ENCODE assay signal across 12 cellular contexts in genomic region chr6:109091314-109092009, GRCh38. TPM values are rescaled to one million over a fixed set of nuclear protein-coding genes. Genes with fewer than 3 reads are reported as not detected.
DNase-seq lines count a peak whose midpoint lies in the region; ATAC-seq, FAIRE-seq and TF ChIP-seq lines count a peak whose summit lies in the region.
"Had no signal": no experiment of that assay in that cellular context is flagged by ENCODE, and none has a peak within 500 bp of the region (broad histone marks: within the 10 kb centered on the region; RNA-seq: fewer than 3 reads in every experiment).

No MANE protein-coding gene starts in this region.

- H2AFZ ChIP-seq in K562 (ENCODE audit: low read depth, low read length), result no peak overlapping the region
- H2AFZ ChIP-seq: GM23338 had no signal

- POLR2A ChIA-PET in K562 (lab: Yijun Ruan, JAX), result interaction anchor here (0.6 to 1.0 kb wide), 2 partner anchors 10 to 265 kb away, joined by 3 to 5 read pairs; no protein-coding TSS in a partner anchor

- in situ Hi-C loops in K562 (cut with MboI), result no loop called here

- H4K20me1 ChIP-seq in K562 (replicated peaks; ENCODE audit: control insufficient read depth, insufficient read depth, low read length), result peaks cover 5% of the 10 kb centered on the region; the same call in 1 of the 2 replicates

- no peaks in the 10 kb centered on the region for H3K9me1 ChIP-seq in K562 (ENCODE audit: control insufficient read depth, insufficient read depth, low read length)

- H3K9ac ChIP-seq in K562 (ENCODE audit: insufficient read depth in 1 of 2, low read depth in 2 of 2, low read length in 2 of 2), result peak overlapping the region in 1 of 2 experiments; percentile 94; a peak in 1 of 4 replicates

- no peak for TF ChIP-seq CTCF in K562 (IDR thresholded peaks at IDR 0.05 in 2 of 3, conservative IDR thresholded peaks at IDR 0.05 in 1 of 3; ENCODE audit: insufficient read depth in 2 of 3, low read depth in 1 of 3, low read length in 3 of 3)
- no peak for TF ChIP-seq CTCF in GM20000 (IDR thresholded peaks at IDR 0.05; ENCODE audit: extremely low read depth, missing control alignments)

- intact Hi-C loops in K562 (cut with micrococcal nuclease), result loop anchor here (5.0 kb wide), 1 partner anchor 71 kb away; no protein-coding TSS in a partner anchor

- FAIRE-seq in K562 (lab: Jason Lieb, UNC), result no peak

- no peak for ATAC-seq in stimulated activated naive CD8-positive, alpha-beta T cell treated with anti-CD3 and anti-CD28 coated beads, Interleukin-15, Interleukin-2, amounts not matched to agents 100 U/mL and 50 U/mL, for 24 hours
- ATAC-seq in K562 (no peak), HG03521 (IDR thresholded peaks at IDR 0.05; ENCODE audit: unreplicated experiment) (no peak), GM21825 (IDR thresholded peaks at IDR 0.05; ENCODE audit: unreplicated experiment) (no peak)
- ATAC-seq in activated CD4-positive, CD25-positive, alpha-beta regulatory T cell treated with anti-CD3 and anti-CD28 coated beads, Interleukin-2, amount 50 U/mL, for 24 hours, result no peak
- ATAC-seq: GM23338 had no signal

- H3K27ac ChIP-seq in K562 (ENCODE audit: extremely low read depth, low read depth, low read length), result no peak overlapping the region
- H3K27ac ChIP-seq in muscle layer of duodenum (ENCODE audit: low read length), result no peak overlapping the region
- H3K27ac ChIP-seq: SJCRH30 had no signal

- no peaks in the 10 kb centered on the region for H3K9me3 ChIP-seq in K562 (replicated peaks; ENCODE audit: control insufficient read depth, insufficient read depth, low read depth, low read length)
- no peaks in the 10 kb centered on the region for H3K9me3 ChIP-seq in muscle layer of duodenum (ENCODE audit: control insufficient read depth in 1 of 2, low read length in 2 of 2)
- H3K9me3 ChIP-seq: SJCRH30 had no signal

- no peak for TF ChIP-seq POLR2A in K562 (conservative IDR thresholded peaks at IDR 0.05)

- H3K36me3 ChIP-seq in K562 (ENCODE audit: control insufficient read depth, insufficient read depth, low read length) (no peaks in the 10 kb centered on the region; the same call in 1 of the 3 replicates), muscle layer of duodenum (ENCODE audit: control insufficient read depth in 1 of 2, insufficient read depth in 2 of 2, low read length in 2 of 2) (peaks cover 0 to 4% of the 10 kb centered on the region in 2 donors)
- H3K36me3 ChIP-seq: SJCRH30 had no signal

- no peak for TF ChIP-seq RAD21 in K562 (CRISPR knock-in tag; conservative IDR thresholded peaks at IDR 0.05 in 1 of 2, IDR thresholded peaks at IDR 0.05 in 1 of 2)

- no peak for TF ChIP-seq EP300 in K562 (IDR thresholded peaks at IDR 0.05; ENCODE audit: low read length)

- H3K4me3 ChIP-seq in K562 (no peak overlapping the region; the same call in 1 of the 2 replicates), muscle layer of duodenum (ENCODE audit: low read depth in 1 of 2, low read length in 2 of 2) (peak overlapping the region; percentile 84 to 90)

- no TSS peak for BruUV-seq in K562 (replicated peaks; lab: Mats Ljungman, UMichigan)

- DNase-seq in stimulated activated naive CD8-positive, alpha-beta T cell treated with anti-CD3 and anti-CD28 coated beads, Interleukin-15, Interleukin-2, amounts not matched to agents 100 U/mL and 50 U/mL, for 24 hours, result no peak
- DNase-seq in K562 (ENCODE audit: extremely low read depth in 1 of 4, low spot score in 3 of 4) (no peak), GM20000 (ENCODE audit: low spot score) (no peak)
- DNase-seq: mesendoderm; SJCRH30; stimulated activated CD4-positive, alpha-beta T cell treated with anti-CD3 and anti-CD28 coated beads, Interleukin-2, amount 100 ng/mL, for 48 hours had no signal

- no peaks in the 10 kb centered on the region for H3K9me3 Mint-ChIP-seq in stimulated activated naive CD8-positive, alpha-beta T cell treated with anti-CD3 and anti-CD28 coated beads, Interleukin-15, Interleukin-2, amounts not matched to agents 100 ng/mL and 50 ng/mL, for 24 hours
- H3K9me3 Mint-ChIP-seq: GM23338 had no signal

- no peak overlapping the region for H3K27ac Mint-ChIP-seq in stimulated activated naive CD8-positive, alpha-beta T cell treated with anti-CD3 and anti-CD28 coated beads, Interleukin-15, Interleukin-2, amounts not matched to agents 100 ng/mL and 50 ng/mL, for 24 hours
- H3K27ac Mint-ChIP-seq: GM23338 had no signal

- peaks cover 60% of the 10 kb centered on the region for H3K79me2 ChIP-seq in K562 (ENCODE audit: control insufficient read depth, insufficient read depth, low read length)

- H3K27me3 ChIP-seq in K562 (ENCODE audit: control insufficient read depth in 2 of 2, insufficient read depth in 2 of 2, low read length in 2 of 2) (no peaks in the 10 kb centered on the region), muscle layer of duodenum (ENCODE audit: low read depth, low read length) (no peaks in the 10 kb centered on the region)
- H3K27me3 ChIP-seq: SJCRH30 had no signal

- CTCF ChIA-PET in K562 (lab: Yijun Ruan, JAX; ENCODE audit: low intra/inter-chr PET ratio), result interaction anchor here (0.6 kb wide), 1 partner anchor 79 kb away, joined by 3 read pairs; no protein-coding TSS in a partner anchor

- peaks cover 54% of the 10 kb centered on the region for H3K4me1 Mint-ChIP-seq in stimulated activated naive CD8-positive, alpha-beta T cell treated with anti-CD3 and anti-CD28 coated beads, Interleukin-15, Interleukin-2, amounts not matched to agents 100 ng/mL and 50 ng/mL, for 24 hours (ENCODE audit: low read depth)

- H3K36me3 Mint-ChIP-seq in stimulated activated naive CD8-positive, alpha-beta T cell treated with anti-CD3 and anti-CD28 coated beads, Interleukin-15, Interleukin-2, amounts not matched to agents 100 ng/mL and 50 ng/mL, for 24 hours (ENCODE audit: low read depth), result no peaks in the 10 kb centered on the region

- 76% methylated on average over 5 of the region's 5 CpGs for WGBS in K562 (ENCODE audit: insufficient coverage, low coverage, missing lambda C conversion rate)

- H3K4me1 ChIP-seq in K562 (replicated peaks in 1 of 2; ENCODE audit: control insufficient read depth in 2 of 2, insufficient read depth in 2 of 2, low read length in 2 of 2) (peaks cover 0 to 9% of the 10 kb centered on the region in 2 experiments; a peak in 2 of 5 replicates), muscle layer of duodenum (ENCODE audit: control insufficient read depth in 1 of 2, insufficient read depth in 2 of 2, low read length in 2 of 2) (peaks cover 17 to 51% of the 10 kb centered on the region in 2 donors)
- H3K4me1 ChIP-seq: SJCRH30 had no signal

- peak overlapping the region; percentile 60 for H3K4me2 ChIP-seq in K562 (ENCODE audit: insufficient read depth, low read length)

- peak overlapping the region; percentile 86 for H3K4me3 Mint-ChIP-seq in stimulated activated naive CD8-positive, alpha-beta T cell treated with anti-CD3 and anti-CD28 coated beads, Interleukin-15, Interleukin-2, amounts not matched to agents 100 ng/mL and 50 ng/mL, for 24 hours

- H3K27me3 Mint-ChIP-seq in stimulated activated naive CD8-positive, alpha-beta T cell treated with anti-CD3 and anti-CD28 coated beads, Interleukin-15, Interleukin-2, amounts not matched to agents 100 ng/mL and 50 ng/mL, for 24 hours, result no peaks in the 10 kb centered on the region

TF ChIP-seq in K562, 482 proteins besides CTCF, POLR2A, EP300 and RAD21:
- TF ChIP-seq IRF2 (CRISPR knock-in tag; IDR thresholded peaks at IDR 0.05) (no peak), NCOA6 (IDR thresholded peaks at IDR 0.05) (no peak), ZNF717 (CRISPR knock-in tag; IDR thresholded peaks at IDR 0.05) (no peak)
TF ChIP-seq in K562: peak in this region for 0.

RNA-seq across cellular contexts. Expression of gene SESN1, which starts 3.2 kb away (rescaled TPM):
- 8.5 and 25.3 TPM in 2 replicates for total RNA-seq in K562 (2011; cell fraction: chromatin; rRNA removed; ENCODE audit: low replicate concordance)
- 4.8 and 6.3 TPM in 2 replicates for total RNA-seq in K562 (2011; cell fraction: nucleolus; rRNA removed)
- 9.5 and 18.4 TPM in 2 replicates for total RNA-seq in K562 (2011; cell fraction: nucleoplasm; rRNA removed)
- total RNA-seq in K562 (2014; rRNA removed) (6.4 and 6.8 TPM in 2 replicates), K562 (2014; rRNA removed; fragmentation: Illumina TruSeq; extraction: Trizol) (9.4 and 9.8 TPM in 2 replicates), K562 (2015; rRNA removed; fragmentation: Illumina TruSeq; extraction: Trizol) (9.7 and 11.2 TPM in 2 replicates), K562 (2021) (6.6 and 7.4 TPM in 2 replicates)
- polyA plus RNA-seq in K562 (2011; rRNA removed) (13.0 and 13.3 TPM in 2 replicates), K562 (2014; fragmentation: Illumina TruSeq; extraction: Trizol) (8.5 and 8.9 TPM in 2 replicates), K562 (2014; fragmentation: Nextera tagmentation; extraction: Ambion mirVana) (1 to 10 TPM; 3.1 to 3.8 TPM), K562 (2014; rRNA removed) (6.1 and 6.3 TPM in 2 replicates)
- polyA plus RNA-seq in K562 (2011; cell fraction: cytosol; rRNA removed), result 2.5 and 5.3 TPM in 2 replicates
- 5.8 and 10.1 TPM in 2 replicates for polyA plus RNA-seq in K562 (2011; cell fraction: nucleus; rRNA removed)
- 7.7 and 8.8 TPM in 2 replicates for polyA plus RNA-seq in K562 (2012)
- polyA minus RNA-seq in K562 (2011; rRNA and poly(A)+ RNA removed), result 14.6 and 19.8 TPM in 2 replicates
- 3.3 and 4.3 TPM in 2 replicates for polyA minus RNA-seq in K562 (2011; cell fraction: cytosol; rRNA and poly(A)+ RNA removed)
- 7.8 and 17.0 TPM in 2 replicates for polyA minus RNA-seq in K562 (2011; cell fraction: nucleus; rRNA and poly(A)+ RNA removed)

RNA-seq across cellular contexts. Expression of gene CEP57L1, which starts 3.8 kb away (rescaled TPM):
- 19.9 and 82.4 TPM in 2 replicates for total RNA-seq in K562 (2011; cell fraction: chromatin; rRNA removed; ENCODE audit: low replicate concordance)
- 9.7 and 18.8 TPM in 2 replicates for total RNA-seq in K562 (2011; cell fraction: nucleolus; rRNA removed)
- total RNA-seq in K562 (2011; cell fraction: nucleoplasm; rRNA removed), result 27.3 and 41.5 TPM in 2 replicates
- total RNA-seq in K562 (2014; rRNA removed) (51.0 and 58.0 TPM in 2 replicates), K562 (2014; rRNA removed; fragmentation: Illumina TruSeq; extraction: Trizol) (80.0 and 85.7 TPM in 2 replicates), K562 (2015; rRNA removed; fragmentation: Illumina TruSeq; extraction: Trizol) (70.6 and 79.7 TPM in 2 replicates), K562 (2021) (41.8 and 42.4 TPM in 2 replicates)
- polyA plus RNA-seq in K562 (2011; rRNA removed) (49.9 and 60.7 TPM in 2 replicates), K562 (2014; fragmentation: Illumina TruSeq; extraction: Trizol) (52.1 and 61.8 TPM in 2 replicates), K562 (2014; fragmentation: Nextera tagmentation; extraction: Ambion mirVana) (10 to 100 TPM; 70.0 to 88.6 TPM), K562 (2014; rRNA removed) (39.4 and 49.7 TPM in 2 replicates)
- 23.2 and 23.8 TPM in 2 replicates for polyA plus RNA-seq in K562 (2011; cell fraction: cytosol; rRNA removed)
- polyA plus RNA-seq in K562 (2011; cell fraction: nucleus; rRNA removed), result 24.9 and 33.2 TPM in 2 replicates
- polyA plus RNA-seq in K562 (2012), result 29.7 and 29.9 TPM in 2 replicates
- 70.2 and 71.2 TPM in 2 replicates for polyA minus RNA-seq in K562 (2011; rRNA and poly(A)+ RNA removed)
- polyA minus RNA-seq in K562 (2011; cell fraction: cytosol; rRNA and poly(A)+ RNA removed), result 21.7 and 24.7 TPM in 2 replicates
- polyA minus RNA-seq in K562 (2011; cell fraction: nucleus; rRNA and poly(A)+ RNA removed), result 22.1 and 47.1 TPM in 2 replicates
